1 cellular context compared by ENCODE assay signal in the genomic region with DNA sequence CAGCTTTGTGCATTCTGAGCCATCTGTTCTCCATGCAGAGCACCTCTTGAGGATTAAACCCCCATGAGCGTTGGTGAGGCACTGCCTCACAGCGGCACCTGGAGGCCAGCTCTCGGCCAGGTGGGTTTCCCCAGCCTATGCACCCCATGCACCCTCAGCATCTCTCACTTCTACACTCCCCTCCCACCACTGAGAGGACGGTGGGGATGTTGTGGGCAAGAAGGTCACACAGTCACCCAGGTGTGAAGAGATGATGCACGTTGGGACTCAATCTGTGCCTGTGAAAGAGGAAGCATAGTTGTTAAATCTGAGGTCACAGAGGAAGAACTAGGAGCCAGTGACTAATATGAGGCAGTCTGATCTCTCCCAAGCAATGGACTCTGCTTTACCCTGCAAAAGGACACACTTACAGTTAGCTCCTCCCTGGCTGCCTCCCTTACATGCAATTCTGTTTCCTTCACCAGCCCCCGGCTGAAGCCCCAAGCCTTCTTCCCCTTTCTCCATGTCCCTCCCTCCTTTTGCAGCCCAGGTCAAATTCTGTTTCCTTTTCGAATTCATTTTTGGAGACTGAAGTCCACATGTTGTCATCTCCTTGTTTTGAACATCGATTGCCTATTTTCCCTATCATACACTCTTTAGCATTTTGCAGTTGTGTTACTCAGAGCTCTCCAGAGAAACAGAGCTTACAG.
A peak's percentile ranks its signal among the peaks of the same experiment; 100 is the strongest.
TF ChIP-seq lines count a peak whose summit lies in the region.

No MANE protein-coding gene starts in this region.

TF ChIP-seq in HepG2, 621 proteins besides CTCF, POLR2A, EP300 and RAD21 (continued from another document and continues in another):
- no peak for TF ChIP-seq ZNF839 (CRISPR knock-in tag; IDR thresholded peaks at IDR 0.05; ENCODE audit: borderline replicate concordance)
- TF ChIP-seq ZNF558 (CRISPR knock-in tag; IDR thresholded peaks at IDR 0.05; ENCODE audit: borderline replicate concordance) = no peak
- TF ChIP-seq ZEB1 (IDR thresholded peaks at IDR 0.05; ENCODE audit: insufficient replicate concordance, low read depth) = no peak
- peak; percentile 67 for TF ChIP-seq FOXK2 (IDR thresholded peaks at IDR 0.05)
- no peak for TF ChIP-seq ZBTB33 (CRISPR knock-in tag; IDR thresholded peaks at IDR 0.05)
- TF ChIP-seq, protein P1, sequence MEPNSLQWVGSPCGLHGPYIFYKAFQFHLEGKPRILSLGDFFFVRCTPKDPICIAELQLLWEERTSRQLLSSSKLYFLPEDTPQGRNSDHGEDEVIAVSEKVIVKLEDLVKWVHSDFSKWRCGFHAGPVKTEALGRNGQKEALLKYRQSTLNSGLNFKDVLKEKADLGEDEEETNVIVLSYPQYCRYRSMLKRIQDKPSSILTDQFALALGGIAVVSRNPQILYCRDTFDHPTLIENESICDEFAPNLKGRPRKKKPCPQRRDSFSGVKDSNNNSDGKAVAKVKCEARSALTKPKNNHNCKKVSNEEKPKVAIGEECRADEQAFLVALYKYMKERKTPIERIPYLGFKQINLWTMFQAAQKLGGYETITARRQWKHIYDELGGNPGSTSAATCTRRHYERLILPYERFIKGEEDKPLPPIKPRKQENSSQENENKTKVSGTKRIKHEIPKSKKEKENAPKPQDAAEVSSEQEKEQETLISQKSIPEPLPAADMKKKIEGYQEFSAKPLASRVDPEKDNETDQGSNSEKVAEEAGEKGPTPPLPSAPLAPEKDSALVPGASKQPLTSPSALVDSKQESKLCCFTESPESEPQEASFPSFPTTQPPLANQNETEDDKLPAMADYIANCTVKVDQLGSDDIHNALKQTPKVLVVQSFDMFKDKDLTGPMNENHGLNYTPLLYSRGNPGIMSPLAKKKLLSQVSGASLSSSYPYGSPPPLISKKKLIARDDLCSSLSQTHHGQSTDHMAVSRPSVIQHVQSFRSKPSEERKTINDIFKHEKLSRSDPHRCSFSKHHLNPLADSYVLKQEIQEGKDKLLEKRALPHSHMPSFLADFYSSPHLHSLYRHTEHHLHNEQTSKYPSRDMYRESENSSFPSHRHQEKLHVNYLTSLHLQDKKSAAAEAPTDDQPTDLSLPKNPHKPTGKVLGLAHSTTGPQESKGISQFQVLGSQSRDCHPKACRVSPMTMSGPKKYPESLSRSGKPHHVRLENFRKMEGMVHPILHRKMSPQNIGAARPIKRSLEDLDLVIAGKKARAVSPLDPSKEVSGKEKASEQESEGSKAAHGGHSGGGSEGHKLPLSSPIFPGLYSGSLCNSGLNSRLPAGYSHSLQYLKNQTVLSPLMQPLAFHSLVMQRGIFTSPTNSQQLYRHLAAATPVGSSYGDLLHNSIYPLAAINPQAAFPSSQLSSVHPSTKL (CRISPR knock-in tag; IDR thresholded peaks at IDR 0.05) = 0 out of 2 replicates have a peak, but pooled peaks have one; percentile 18
- TF ChIP-seq ZNF367 (CRISPR knock-in tag; IDR thresholded peaks at IDR 0.05; ENCODE audit: borderline replicate concordance) = no peak
- no peak for TF ChIP-seq FOXP4 (CRISPR knock-in tag; IDR thresholded peaks at IDR 0.05)
- TF ChIP-seq ZNF3 (CRISPR knock-in tag; IDR thresholded peaks at IDR 0.05) = no peak
- no peak for TF ChIP-seq ZNF850 (CRISPR knock-in tag; conservative IDR thresholded peaks at IDR 0.05)
- TF ChIP-seq CEBPB (IDR thresholded peaks at IDR 0.05; ENCODE audit: borderline replicate concordance, low read depth, low read length) = peak; percentile 53; the same call in 1 of the 2 replicates
- no peak for TF ChIP-seq GATA4 (IDR thresholded peaks at IDR 0.05; ENCODE audit: borderline replicate concordance, low read depth)
- TF ChIP-seq TEAD2 (CRISPR knock-in tag; IDR thresholded peaks at IDR 0.05) = no peak
- TF ChIP-seq SP4 (CRISPR knock-in tag; IDR thresholded peaks at IDR 0.05) = 0 out of 2 replicates have a peak, but pooled peaks have one; percentile 18
- no peak for TF ChIP-seq ZNF562 (CRISPR knock-in tag; IDR thresholded peaks at IDR 0.05; ENCODE audit: borderline replicate concordance)
- TF ChIP-seq ZFP36 (IDR thresholded peaks at IDR 0.05; ENCODE audit: borderline replicate concordance, low read depth, low read length, partially characterized antibody) = no peak
- no peak for TF ChIP-seq TBL1XR1 (IDR thresholded peaks at IDR 0.05; ENCODE audit: borderline replicate concordance, low read length, partially characterized antibody)
- TF ChIP-seq, protein P2, sequence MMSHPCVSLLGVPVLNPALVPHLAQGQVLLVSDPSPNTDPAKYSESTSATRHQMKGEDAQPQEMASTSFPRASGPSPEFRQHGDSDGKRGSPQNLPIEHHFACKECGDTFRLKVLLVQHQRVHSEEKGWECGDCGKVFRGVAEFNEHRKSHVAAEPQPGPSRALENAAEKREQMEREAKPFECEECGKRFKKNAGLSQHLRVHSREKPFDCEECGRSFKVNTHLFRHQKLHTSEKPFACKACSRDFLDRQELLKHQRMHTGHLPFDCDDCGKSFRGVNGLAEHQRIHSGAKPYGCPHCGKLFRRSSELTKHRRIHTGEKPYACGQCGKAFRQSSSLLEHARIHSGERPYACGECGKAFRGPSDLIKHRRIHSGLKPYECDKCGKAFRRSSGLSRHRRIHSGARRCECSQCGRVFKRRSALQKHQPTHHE (CRISPR knock-in tag; IDR thresholded peaks at IDR 0.05; ENCODE audit: borderline replicate concordance) = no peak
- TF ChIP-seq MEF2D (CRISPR knock-in tag; IDR thresholded peaks at IDR 0.05) = no peak
- no peak for TF ChIP-seq ISX (CRISPR knock-in tag; conservative IDR thresholded peaks at IDR 0.05)
- no peak for TF ChIP-seq ZNF317 (CRISPR knock-in tag; IDR thresholded peaks at IDR 0.05)
- no peak for TF ChIP-seq ZSCAN20 (CRISPR knock-in tag; IDR thresholded peaks at IDR 0.05; ENCODE audit: borderline replicate concordance)
- TF ChIP-seq YEATS4 (CRISPR knock-in tag; IDR thresholded peaks at IDR 0.05; ENCODE audit: borderline replicate concordance) = no peak
- TF ChIP-seq ZNF547 (CRISPR knock-in tag; IDR thresholded peaks at IDR 0.05) = 0 out of 2 replicates have a peak, but pooled peaks have one; percentile 12
- TF ChIP-seq NCOA5 (CRISPR knock-in tag; IDR thresholded peaks at IDR 0.05) = no peak
- no peak for TF ChIP-seq PRMT3 (CRISPR knock-in tag; IDR thresholded peaks at IDR 0.05; ENCODE audit: borderline replicate concordance, low read depth)
- no peak for TF ChIP-seq CC2D1A (CRISPR knock-in tag; IDR thresholded peaks at IDR 0.05)
- no peak for TF ChIP-seq ZKSCAN5 (CRISPR knock-in tag; IDR thresholded peaks at IDR 0.05)
- TF ChIP-seq ZBTB25 (CRISPR knock-in tag; IDR thresholded peaks at IDR 0.05) = no peak
- TF ChIP-seq FOXM1 (CRISPR knock-in tag; IDR thresholded peaks at IDR 0.05) = no peak
- no peak for TF ChIP-seq TEF (CRISPR knock-in tag; IDR thresholded peaks at IDR 0.05)
- no peak for TF ChIP-seq MTF2 (CRISPR knock-in tag; IDR thresholded peaks at IDR 0.05; ENCODE audit: borderline replicate concordance)
- no peak for TF ChIP-seq SRSF9 (IDR thresholded peaks at IDR 0.05; ENCODE audit: borderline replicate concordance, insufficient read depth, low read depth, low read length, poor library complexity, severe bottlenecking)
- no peak for TF ChIP-seq TBX3 (IDR thresholded peaks at IDR 0.05; ENCODE audit: borderline replicate concordance)
- TF ChIP-seq, protein P3, sequence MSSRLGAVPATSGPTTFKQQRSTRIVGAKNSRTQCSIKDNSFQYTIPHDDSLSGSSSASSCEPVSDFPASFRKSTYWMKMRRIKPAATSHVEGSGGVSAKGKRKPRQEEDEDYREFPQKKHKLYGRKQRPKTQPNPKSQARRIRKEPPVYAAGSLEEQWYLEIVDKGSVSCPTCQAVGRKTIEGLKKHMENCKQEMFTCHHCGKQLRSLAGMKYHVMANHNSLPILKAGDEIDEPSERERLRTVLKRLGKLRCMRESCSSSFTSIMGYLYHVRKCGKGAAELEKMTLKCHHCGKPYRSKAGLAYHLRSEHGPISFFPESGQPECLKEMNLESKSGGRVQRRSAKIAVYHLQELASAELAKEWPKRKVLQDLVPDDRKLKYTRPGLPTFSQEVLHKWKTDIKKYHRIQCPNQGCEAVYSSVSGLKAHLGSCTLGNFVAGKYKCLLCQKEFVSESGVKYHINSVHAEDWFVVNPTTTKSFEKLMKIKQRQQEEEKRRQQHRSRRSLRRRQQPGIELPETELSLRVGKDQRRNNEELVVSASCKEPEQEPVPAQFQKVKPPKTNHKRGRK (CRISPR knock-in tag; IDR thresholded peaks at IDR 0.05) = no peak
- no peak for TF ChIP-seq KLF11 (CRISPR knock-in tag; IDR thresholded peaks at IDR 0.05)
- no peak for TF ChIP-seq ZNF83 (CRISPR knock-in tag; IDR thresholded peaks at IDR 0.05; ENCODE audit: borderline replicate concordance)
- TF ChIP-seq, protein P4, sequence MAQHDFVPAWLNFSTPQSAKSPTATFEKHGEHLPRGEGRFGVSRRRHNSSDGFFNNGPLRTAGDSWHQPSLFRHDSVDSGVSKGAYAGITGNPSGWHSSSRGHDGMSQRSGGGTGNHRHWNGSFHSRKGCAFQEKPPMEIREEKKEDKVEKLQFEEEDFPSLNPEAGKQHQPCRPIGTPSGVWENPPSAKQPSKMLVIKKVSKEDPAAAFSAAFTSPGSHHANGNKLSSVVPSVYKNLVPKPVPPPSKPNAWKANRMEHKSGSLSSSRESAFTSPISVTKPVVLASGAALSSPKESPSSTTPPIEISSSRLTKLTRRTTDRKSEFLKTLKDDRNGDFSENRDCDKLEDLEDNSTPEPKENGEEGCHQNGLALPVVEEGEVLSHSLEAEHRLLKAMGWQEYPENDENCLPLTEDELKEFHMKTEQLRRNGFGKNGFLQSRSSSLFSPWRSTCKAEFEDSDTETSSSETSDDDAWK (CRISPR knock-in tag; IDR thresholded peaks at IDR 0.05) = no peak
- TF ChIP-seq ZC3H13 (CRISPR knock-in tag; IDR thresholded peaks at IDR 0.05) = peak; percentile 50; the same call in 1 of the 2 replicates
- no peak for TF ChIP-seq ZNF775 (CRISPR knock-in tag; IDR thresholded peaks at IDR 0.05; ENCODE audit: borderline replicate concordance)
- no peak for TF ChIP-seq MBNL3 (CRISPR knock-in tag; conservative IDR thresholded peaks at IDR 0.05)
- TF ChIP-seq, protein P5, sequence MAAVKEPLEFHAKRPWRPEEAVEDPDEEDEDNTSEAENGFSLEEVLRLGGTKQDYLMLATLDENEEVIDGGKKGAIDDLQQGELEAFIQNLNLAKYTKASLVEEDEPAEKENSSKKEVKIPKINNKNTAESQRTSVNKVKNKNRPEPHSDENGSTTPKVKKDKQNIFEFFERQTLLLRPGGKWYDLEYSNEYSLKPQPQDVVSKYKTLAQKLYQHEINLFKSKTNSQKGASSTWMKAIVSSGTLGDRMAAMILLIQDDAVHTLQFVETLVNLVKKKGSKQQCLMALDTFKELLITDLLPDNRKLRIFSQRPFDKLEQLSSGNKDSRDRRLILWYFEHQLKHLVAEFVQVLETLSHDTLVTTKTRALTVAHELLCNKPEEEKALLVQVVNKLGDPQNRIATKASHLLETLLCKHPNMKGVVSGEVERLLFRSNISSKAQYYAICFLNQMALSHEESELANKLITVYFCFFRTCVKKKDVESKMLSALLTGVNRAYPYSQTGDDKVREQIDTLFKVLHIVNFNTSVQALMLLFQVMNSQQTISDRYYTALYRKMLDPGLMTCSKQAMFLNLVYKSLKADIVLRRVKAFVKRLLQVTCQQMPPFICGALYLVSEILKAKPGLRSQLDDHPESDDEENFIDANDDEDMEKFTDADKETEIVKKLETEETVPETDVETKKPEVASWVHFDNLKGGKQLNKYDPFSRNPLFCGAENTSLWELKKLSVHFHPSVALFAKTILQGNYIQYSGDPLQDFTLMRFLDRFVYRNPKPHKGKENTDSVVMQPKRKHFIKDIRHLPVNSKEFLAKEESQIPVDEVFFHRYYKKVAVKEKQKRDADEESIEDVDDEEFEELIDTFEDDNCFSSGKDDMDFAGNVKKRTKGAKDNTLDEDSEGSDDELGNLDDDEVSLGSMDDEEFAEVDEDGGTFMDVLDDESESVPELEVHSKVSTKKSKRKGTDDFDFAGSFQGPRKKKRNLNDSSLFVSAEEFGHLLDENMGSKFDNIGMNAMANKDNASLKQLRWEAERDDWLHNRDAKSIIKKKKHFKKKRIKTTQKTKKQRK (IDR thresholded peaks at IDR 0.05; ENCODE audit: low read length) = no peak
